Comparison of ENCODE assay signal across 8 cellular contexts in the genomic region with DNA sequence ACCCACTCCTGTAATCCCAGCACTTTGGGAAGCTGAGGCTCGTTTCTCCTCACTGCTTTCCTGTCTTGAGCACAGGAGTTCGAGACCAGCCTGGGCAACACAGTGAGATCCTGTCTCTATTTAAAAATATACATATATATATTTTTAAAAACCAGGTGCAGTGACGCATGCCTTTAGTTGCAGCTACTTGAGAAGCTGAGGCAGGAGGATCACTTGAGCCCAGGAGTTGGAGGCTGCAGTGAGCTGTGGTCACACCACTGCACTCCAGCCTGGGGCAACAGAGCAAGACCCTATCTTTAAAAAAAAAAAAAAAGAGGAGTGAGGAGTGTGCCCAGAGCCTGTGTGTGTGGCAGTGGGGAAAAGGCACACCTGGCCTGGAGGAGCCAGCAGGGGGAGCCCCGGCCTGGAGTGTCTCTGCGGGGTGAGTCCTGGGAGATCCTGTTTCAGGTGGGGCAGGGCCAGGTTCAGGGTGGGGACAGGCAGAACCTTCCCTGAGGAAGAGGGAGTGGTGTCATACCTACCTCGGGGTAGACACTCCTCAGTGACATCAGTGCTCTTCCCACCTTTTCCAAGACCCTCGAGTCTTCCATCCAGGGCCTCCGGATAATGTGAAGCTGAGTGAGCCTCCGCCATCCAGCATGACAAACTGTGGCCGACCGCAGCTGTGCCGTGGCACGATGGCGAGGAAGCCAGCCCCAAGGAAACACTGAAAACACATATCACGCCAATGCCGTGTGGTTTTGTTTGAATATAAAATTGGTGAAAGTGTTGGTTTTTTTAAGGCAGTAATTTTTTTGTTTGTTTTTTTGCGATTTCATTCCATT. TPM values are rescaled to one million over a fixed set of nuclear protein-coding genes. Genes with fewer than 3 reads are reported as not detected.
A peak's percentile ranks its signal among the peaks of the same experiment; 100 is the strongest.
DNase-seq lines count a peak whose midpoint lies in the region; ATAC-seq and TF ChIP-seq lines count a peak whose summit lies in the region.

No MANE protein-coding gene starts in this region.

- H3K4me3 ChIP-seq in CD8-positive, alpha-beta memory T cell (ENCODE audit: low read length) = no peak overlapping the region
- H3K4me3 ChIP-seq in esophagus muscularis mucosa = no peak overlapping the region

- H3K4me1 Mint-ChIP-seq in CD8-positive, alpha-beta memory T cell = peaks cover 0 to 2% (median 0%) of the 10 kb centered on the region in 3 donors
- H3K4me1 Mint-ChIP-seq in activated CD8-positive, alpha-beta memory T cell treated with anti-CD3 and anti-CD28 coated beads, Interleukin-2, amount 10 ng/mL, durations not matched to agents 7 days and 5 days = peaks cover 20% of the 10 kb centered on the region
- no peaks in the 10 kb centered on the region for H3K4me1 Mint-ChIP-seq in progenitor cell of endocrine pancreas (ENCODE audit: low read depth)

- intact Hi-C loops in esophagus muscularis mucosa (cut with DNase I) = loop anchor here (5.0 kb wide), 1 partner anchor 42 kb away; the partner anchor contains the start of genes BUD31 and PDAP1

- no peaks in the 10 kb centered on the region for H3K27me3 Mint-ChIP-seq in CD8-positive, alpha-beta memory T cell
- no peaks in the 10 kb centered on the region for H3K27me3 Mint-ChIP-seq in activated CD8-positive, alpha-beta memory T cell treated with anti-CD3 and anti-CD28 coated beads, Interleukin-2, amount 10 ng/mL, durations not matched to agents 7 days and 5 days
- no peaks in the 10 kb centered on the region for H3K27me3 Mint-ChIP-seq in progenitor cell of endocrine pancreas

- WGBS in esophagus muscularis mucosa = 82% methylated on average over 17 of the region's 17 CpGs

- ATAC-seq in activated CD8-positive, alpha-beta memory T cell treated with anti-CD3 and anti-CD28 coated beads, Interleukin-2, amount 10 ng/mL, durations not matched to agents 7 days and 5 days = peak; percentile 78
- ATAC-seq in HG02678 (IDR thresholded peaks at IDR 0.05; ENCODE audit: unreplicated experiment) = no peak

- POLR2A ChIA-PET in CD8-positive, alpha-beta memory T cell (lab: Charles Lee) = interaction anchor here (1.2 kb wide), 1 partner anchor 43 kb away, joined by 5 read pairs; the partner anchor contains the start of gene BUD31

- no peak for TF ChIP-seq POLR2A in esophagus muscularis mucosa (IDR thresholded peaks at IDR 0.05; ENCODE audit: low read depth)

- TF ChIP-seq EP300 in Ishikawa (IDR thresholded peaks at IDR 0.05; ENCODE audit: borderline replicate concordance) (no peak), esophagus muscularis mucosa (IDR thresholded peaks at IDR 0.05) (no peak)

- peaks cover 41% of the 10 kb centered on the region for H3K36me3 ChIP-seq in CD8-positive, alpha-beta memory T cell (ENCODE audit: insufficient read depth, low read length)
- H3K36me3 ChIP-seq in esophagus muscularis mucosa = peaks cover 43 to 86% (median 75%) of the 10 kb centered on the region in 4 donors

- no peaks in the 10 kb centered on the region for H3K4me1 ChIP-seq in CD8-positive, alpha-beta memory T cell (ENCODE audit: insufficient read depth, low read length)
- peaks cover 0 to 6% (median 2%) of the 10 kb centered on the region in 4 donors for H3K4me1 ChIP-seq in esophagus muscularis mucosa

- DNase-seq in CD8-positive, alpha-beta memory T cell = peak; percentile 49 to 75 (median 51)
- peak; percentile 67 for DNase-seq in activated CD8-positive, alpha-beta memory T cell treated with anti-CD3 and anti-CD28 coated beads, Interleukin-2, amount 10 ng/mL, durations not matched to agents 7 days and 5 days
- no peak for DNase-seq in esophagus muscularis mucosa (ENCODE audit: extremely low spot score)
- DNase-seq in progenitor cell of endocrine pancreas (ENCODE audit: low spot score, unreplicated experiment) = no peak
- no peak for DNase-seq in ecto neural progenitor cell (ENCODE audit: low spot score)
- DNase-seq in NCI-H146 (lab: John Stamatoyannopoulos, UW) = no peak

- TF ChIP-seq CTCF in esophagus muscularis mucosa (IDR thresholded peaks at IDR 0.05) = peak; percentile 46 to 62 (median 46)
- peak; percentile 56 for TF ChIP-seq CTCF in progenitor cell of endocrine pancreas (IDR thresholded peaks at IDR 0.05; ENCODE audit: unreplicated experiment)

- H3K27ac Mint-ChIP-seq in CD8-positive, alpha-beta memory T cell = peak overlapping the region in 6 of 8 donors; percentile 29 to 74 (median 54)
- H3K27ac Mint-ChIP-seq in activated CD8-positive, alpha-beta memory T cell treated with anti-CD3 and anti-CD28 coated beads, Interleukin-2, amount 10 ng/mL, durations not matched to agents 7 days and 5 days = no peak overlapping the region
- no peak overlapping the region for H3K27ac Mint-ChIP-seq in progenitor cell of endocrine pancreas

- H3K27me3 ChIP-seq in CD8-positive, alpha-beta memory T cell (ENCODE audit: insufficient read depth, low read length, poor library complexity, severe bottlenecking) = no peaks in the 10 kb centered on the region
- H3K27me3 ChIP-seq in esophagus muscularis mucosa = no peaks in the 10 kb centered on the region

- no peaks in the 10 kb centered on the region for H3K9me3 ChIP-seq in CD8-positive, alpha-beta memory T cell (ENCODE audit: low read length)
- no peaks in the 10 kb centered on the region for H3K9me3 ChIP-seq in esophagus muscularis mucosa

- peak overlapping the region in 1 of 7 donors; percentile 20 for H3K4me3 Mint-ChIP-seq in CD8-positive, alpha-beta memory T cell
- no peak overlapping the region for H3K4me3 Mint-ChIP-seq in activated CD8-positive, alpha-beta memory T cell treated with anti-CD3 and anti-CD28 coated beads, Interleukin-2, amount 10 ng/mL, durations not matched to agents 7 days and 5 days
- H3K4me3 Mint-ChIP-seq in progenitor cell of endocrine pancreas (ENCODE audit: low read depth) = no peak overlapping the region

- CTCF ChIA-PET in CD8-positive, alpha-beta memory T cell (lab: Charles Lee) = interaction anchor here (0.8 to 3.6 kb wide), 15 partner anchors 8 to 55 kb away, joined by 3 to 30 read pairs (median 4); partner anchors contain the start of genes ARPC1A, ARPC1B, BUD31 and PDAP1
- CTCF ChIA-PET in activated CD8-positive, alpha-beta memory T cell treated with anti-CD3 and anti-CD28 coated beads, Interleukin-2, amount 10 ng/mL, durations not matched to agents 7 days and 5 days (lab: Charles Lee) = interaction anchor here (0.6 to 2.2 kb wide), 12 partner anchors 13 to 269 kb away, joined by 3 to 10 read pairs (median 3); no protein-coding TSS in a partner anchor

- TF ChIP-seq RAD21 in Ishikawa (IDR thresholded peaks at IDR 0.05; ENCODE audit: low read depth) = peak; percentile 68

- H3K9me3 Mint-ChIP-seq in CD8-positive, alpha-beta memory T cell = no peaks in the 10 kb centered on the region
- H3K9me3 Mint-ChIP-seq in activated CD8-positive, alpha-beta memory T cell treated with anti-CD3 and anti-CD28 coated beads, Interleukin-2, amount 10 ng/mL, durations not matched to agents 7 days and 5 days (ENCODE audit: low read depth) = no peaks in the 10 kb centered on the region
- H3K9me3 Mint-ChIP-seq in progenitor cell of endocrine pancreas (ENCODE audit: low read depth) = no peaks in the 10 kb centered on the region

- peaks cover 0 to 59% (median 11%) of the 10 kb centered on the region in 3 donors for H3K36me3 Mint-ChIP-seq in CD8-positive, alpha-beta memory T cell
- peaks cover 36% of the 10 kb centered on the region for H3K36me3 Mint-ChIP-seq in activated CD8-positive, alpha-beta memory T cell treated with anti-CD3 and anti-CD28 coated beads, Interleukin-2, amount 10 ng/mL, durations not matched to agents 7 days and 5 days
- peaks cover 18% of the 10 kb centered on the region for H3K36me3 Mint-ChIP-seq in progenitor cell of endocrine pancreas (ENCODE audit: insufficient read depth)

- H3K27ac ChIP-seq in CD8-positive, alpha-beta memory T cell (ENCODE audit: low read depth, low read length) = no peak overlapping the region
- H3K27ac ChIP-seq in esophagus muscularis mucosa (replicated peaks in 1 of 4) = no peak overlapping the region

TF ChIP-seq in Ishikawa, 13 proteins besides CTCF, POLR2A, EP300 and RAD21:
- no peak for TF ChIP-seq TAF1 (IDR thresholded peaks at IDR 0.05; ENCODE audit: low read depth)
- no peak for TF ChIP-seq EGR1 (IDR thresholded peaks at IDR 0.05)

RNA-seq across cellular contexts. Expression of gene ARPC1B, which starts 9.0 kb away (rescaled TPM):
- 100 to 1,000 TPM; 238 to 258 TPM for total RNA-seq in CD8-positive, alpha-beta memory T cell
- 821 TPM for polyA plus RNA-seq in CD8-positive, alpha-beta memory T cell
- 100 to 1,000 TPM; 388 to 398 TPM for total RNA-seq in activated CD8-positive, alpha-beta memory T cell treated with anti-CD3 and anti-CD28 coated beads, Interleukin-2, amount 10 ng/mL, durations not matched to agents 7 days and 5 days
- 100 to 1,000 TPM; 101 to 153 (median 134) TPM for total RNA-seq in esophagus muscularis mucosa
- total RNA-seq in progenitor cell of endocrine pancreas = 27.5 and 28.2 TPM in 2 replicates

RNA-seq across cellular contexts. Expression of gene ARPC1A, which starts 39.8 kb away (rescaled TPM):
- total RNA-seq in CD8-positive, alpha-beta memory T cell = 10 to 100 TPM; 86.5 to 86.6 TPM
- polyA plus RNA-seq in CD8-positive, alpha-beta memory T cell = 74.7 TPM
- 10 to 100 TPM; 53.2 to 56.3 TPM for total RNA-seq in activated CD8-positive, alpha-beta memory T cell treated with anti-CD3 and anti-CD28 coated beads, Interleukin-2, amount 10 ng/mL, durations not matched to agents 7 days and 5 days
- 100 to 1,000 TPM in 2 of 4 donors, 10 to 100 TPM in 2; 83.1 to 105 (median 99.8) TPM for total RNA-seq in esophagus muscularis mucosa
- 135 and 140 TPM in 2 replicates for total RNA-seq in progenitor cell of endocrine pancreas

RNA-seq across cellular contexts. Expression of gene PDAP1, which starts 42.9 kb away (rescaled TPM):
- total RNA-seq in CD8-positive, alpha-beta memory T cell = 100 to 1,000 TPM; 198 to 210 TPM
- polyA plus RNA-seq in CD8-positive, alpha-beta memory T cell = 32.8 TPM
- 100 to 1,000 TPM in 1 of 2 experiments, 10 to 100 TPM in 1; 94.7 to 128 TPM for total RNA-seq in activated CD8-positive, alpha-beta memory T cell treated with anti-CD3 and anti-CD28 coated beads, Interleukin-2, amount 10 ng/mL, durations not matched to agents 7 days and 5 days
- total RNA-seq in esophagus muscularis mucosa = 100 to 1,000 TPM in 2 of 4 donors, 10 to 100 TPM in 2; 85.9 to 116 (median 99.9) TPM
- 128 TPM in 2 replicates for total RNA-seq in progenitor cell of endocrine pancreas

RNA-seq across cellular contexts. Expression of gene BUD31, which starts 43.2 kb away (rescaled TPM):
- 100 to 1,000 TPM; 185 to 188 TPM for total RNA-seq in CD8-positive, alpha-beta memory T cell
- 176 TPM for polyA plus RNA-seq in CD8-positive, alpha-beta memory T cell
- total RNA-seq in activated CD8-positive, alpha-beta memory T cell treated with anti-CD3 and anti-CD28 coated beads, Interleukin-2, amount 10 ng/mL, durations not matched to agents 7 days and 5 days = 100 to 1,000 TPM; 116 to 138 TPM
- total RNA-seq in esophagus muscularis mucosa = 10 to 100 TPM; 61.8 to 82.0 (median 66.2) TPM
- total RNA-seq in progenitor cell of endocrine pancreas = 97.2 and 102 TPM in 2 replicates

Comparison
In these comparisons a context has a peak if more than half of its experiments do, and no peak if none do; other contexts are left out.
1. DNase-seq: peak in CD8-positive, alpha-beta memory T cell (5 of 5) and activated CD8-positive, alpha-beta memory T cell treated with anti-CD3 and anti-CD28 coated beads, Interleukin-2, amount 10 ng/mL, durations not matched to agents 7 days and 5 days (single experiment); none in esophagus muscularis mucosa (single experiment), progenitor cell of endocrine pancreas (single experiment), ecto neural progenitor cell (single experiment) and NCI-H146 (single experiment).
2. H3K27ac Mint-ChIP-seq: peak in CD8-positive, alpha-beta memory T cell (6 of 8); none in activated CD8-positive, alpha-beta memory T cell treated with anti-CD3 and anti-CD28 coated beads, Interleukin-2, amount 10 ng/mL, durations not matched to agents 7 days and 5 days (single experiment) and progenitor cell of endocrine pancreas (single experiment).